14 cellular contexts compared by ENCODE assay signal in the genomic region with DNA sequence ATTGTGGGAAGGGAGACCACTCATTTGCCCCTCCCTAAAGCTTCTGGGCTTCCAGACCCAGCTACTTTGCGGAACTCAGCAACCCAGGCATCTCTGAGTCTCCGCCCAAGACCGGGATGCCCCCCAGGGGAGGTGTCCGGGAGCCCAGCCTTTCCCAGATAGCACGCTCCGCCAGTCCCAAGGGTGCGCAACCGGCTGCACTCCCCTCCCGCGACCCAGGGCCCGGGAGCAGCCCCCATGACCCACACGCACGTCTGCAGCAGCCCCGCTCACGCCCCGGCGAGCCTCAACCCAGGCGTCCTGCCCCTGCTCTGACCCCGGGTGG. TPM values are rescaled to one million over a fixed set of nuclear protein-coding genes. Genes with fewer than 3 reads are reported as not detected.
DNase-seq lines count a peak whose midpoint lies in the region; ATAC-seq and TF ChIP-seq lines count a peak whose summit lies in the region.
"Had no signal": no experiment of that assay in that cellular context is flagged by ENCODE, and none has a peak within 500 bp of the region (broad histone marks: within the 10 kb centered on the region; RNA-seq: fewer than 3 reads in every experiment).

A gene (plus strand): TSS at position 149 of the 325 bp plus-strand sequence. CDS start 513 bp downstream, outside the sequence.

- H3K9ac ChIP-seq in smooth muscle cell (ENCODE audit: low read depth) = no peak within 1 kb of the TSS

- H3K4me1 Mint-ChIP-seq in chondrocyte (ENCODE audit: low read depth) = peaks cover 6% of the 10 kb centered on the region

- DNase-seq in H7 = peak; percentile 80
- no peak for DNase-seq in chondrocyte (ENCODE audit: low spot score)
- DNase-seq in left kidney (ENCODE audit: low read depth, low spot score) = peak; percentile 18
- DNase-seq in smooth muscle cell (lab: John Stamatoyannopoulos, UW; ENCODE audit: unreplicated experiment) = no peak
- no peak for DNase-seq in NCI-H2171 treated with DMSO at 0.1 percent for 48 hours (lab: John Stamatoyannopoulos, UW)
- DNase-seq: activated naive CD4-positive, alpha-beta T cell; central memory CD4-positive, alpha-beta T cell; COR-L47; NCI-H1436 treated with DMSO at 0.1 percent for 48 hours; NCI-H510A treated with DMSO at 0.1 percent for 48 hours had no signal

- H4K20me1 ChIP-seq in smooth muscle cell (ENCODE audit: low read depth) = no peaks in the 10 kb centered on the region

- no peaks in the 10 kb centered on the region for H3F3A ChIP-seq in smooth muscle cell (ENCODE audit: low read depth)

- no peaks in the 10 kb centered on the region for H3K9me3 ChIP-seq in smooth muscle cell (replicated peaks; ENCODE audit: low read depth)

- TF ChIP-seq CTCF in chondrocyte (IDR thresholded peaks at IDR 0.05) = no peak
- no peak for TF ChIP-seq CTCF in smooth muscle cell (IDR thresholded peaks at IDR 0.05; ENCODE audit: borderline replicate concordance, insufficient read depth, poor library complexity, severe bottlenecking)

- WGBS in smooth muscle cell (ENCODE audit: low lambda C conversion rate) = 5% methylated on average over 18 of the region's 19 CpGs

- peaks cover 8% of the 10 kb centered on the region for H3K36me3 Mint-ChIP-seq in chondrocyte (ENCODE audit: low read depth)

- H3K36me3 ChIP-seq in H7 (replicated peaks; ENCODE audit: control insufficient read depth, insufficient read depth, low read length) (no peaks in the 10 kb centered on the region), smooth muscle cell (ENCODE audit: low read depth) (no peaks in the 10 kb centered on the region)

- no peak within 1 kb of the TSS for H3K27ac Mint-ChIP-seq in chondrocyte (ENCODE audit: unreplicated experiment)
- H3K27ac Mint-ChIP-seq: IgD-negative memory B cell had no signal

- H3K4me1 ChIP-seq in smooth muscle cell (ENCODE audit: low read depth) = peaks cover 8% of the 10 kb centered on the region

- no peak within 1 kb of the TSS for H3K27ac ChIP-seq in smooth muscle cell (ENCODE audit: low read depth)

- H3K9me3 Mint-ChIP-seq in chondrocyte (ENCODE audit: low read depth) = peaks cover 14% of the 10 kb centered on the region

- peak within 1 kb of the TSS; percentile 81 for H3K4me2 ChIP-seq in smooth muscle cell

- H3K27me3 Mint-ChIP-seq in chondrocyte (ENCODE audit: low read depth) = peaks cover 28% of the 10 kb centered on the region

- peaks cover 29% of the 10 kb centered on the region for H3K27me3 ChIP-seq in H7 (ENCODE audit: control insufficient read depth, insufficient read depth, low read length)
- H3K27me3 ChIP-seq in smooth muscle cell (ENCODE audit: low read depth) = peaks cover 49% of the 10 kb centered on the region

- no peak within 1 kb of the TSS for H2AFZ ChIP-seq in smooth muscle cell (ENCODE audit: low read depth)

- ATAC-seq in GM19351 (IDR thresholded peaks at IDR 0.05; ENCODE audit: unreplicated experiment) (no peak), GM19328 (IDR thresholded peaks at IDR 0.05; ENCODE audit: unreplicated experiment) (no peak)

- no peaks in the 10 kb centered on the region for H3K79me2 ChIP-seq in smooth muscle cell (ENCODE audit: low read depth)

- peak within 1 kb of the TSS; percentile 16 for H3K4me3 Mint-ChIP-seq in chondrocyte (ENCODE audit: unreplicated experiment)
- H3K4me3 Mint-ChIP-seq: IgD-negative memory B cell had no signal

- H3K4me3 ChIP-seq in H7 (ENCODE audit: insufficient read depth, low read depth, low read length) (peak within 1 kb of the TSS; percentile 42), smooth muscle cell (peak within 1 kb of the TSS; percentile 31)

RNA-seq across cellular contexts. Expression of the gene that starts here (rescaled TPM):
- 0.15 TPM in 1 of 2 replicates, not detected in the other for total RNA-seq in H7 (2014; rRNA removed; shearing (Covaris generic))
- total RNA-seq in chondrocyte = not detected in 3 replicates
- total RNA-seq in smooth muscle cell = not detected in 2 replicates
- polyA plus RNA-seq in smooth muscle cell = not detected in 2 replicates
- total RNA-seq: skeletal muscle tissue had no signal
- polyA plus RNA-seq: IgD-negative memory B cell had no signal

Comparison
In these comparisons a context has a peak if more than half of its experiments do, and no peak if none do; other contexts are left out.
1. Peak in DNase-seq and H3K4me3 ChIP-seq in H7; RNA of the gene not detected or under 1 TPM.